Comparison of ENCODE assay signal across 2 cellular contexts in genomic region chr7:5574770-5575269, GRCh38.
TF ChIP-seq lines count a peak whose summit lies in the region.

No MANE protein-coding gene starts in this region.

TF ChIP-seq in endothelial cell of umbilical vein, 7 proteins besides CTCF, POLR2A, EP300 and RAD21:
- peak; percentile 44 for TF ChIP-seq POLR2AphosphoS5 (IDR thresholded peaks at IDR 0.05; ENCODE audit: insufficient read depth, low read depth, low read length)
- TF ChIP-seq FOS (IDR thresholded peaks at IDR 0.05; ENCODE audit: borderline replicate concordance, insufficient read depth, low read length), result no peak
- TF ChIP-seq, protein P1, sequence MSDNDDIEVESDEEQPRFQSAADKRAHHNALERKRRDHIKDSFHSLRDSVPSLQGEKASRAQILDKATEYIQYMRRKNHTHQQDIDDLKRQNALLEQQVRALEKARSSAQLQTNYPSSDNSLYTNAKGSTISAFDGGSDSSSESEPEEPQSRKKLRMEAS (IDR thresholded peaks at IDR 0.05; ENCODE audit: insufficient read depth, insufficient read length), result no peak
- TF ChIP-seq MYC (IDR thresholded peaks at IDR 0.05; ENCODE audit: low read depth, low read length), result no peak
- peak; percentile 29 for TF ChIP-seq GATA2 (IDR thresholded peaks at IDR 0.05; ENCODE audit: insufficient read depth, insufficient read length, low read depth, low read length)
- TF ChIP-seq EZH2 (IDR thresholded peaks at IDR 0.05; ENCODE audit: borderline replicate concordance, low read depth, low read length, severe bottlenecking), result no peak
- TF ChIP-seq JUN (IDR thresholded peaks at IDR 0.05; ENCODE audit: borderline replicate concordance, insufficient read depth, insufficient read length, low read depth), result no peak

TF ChIP-seq in HepG2, 621 proteins besides CTCF, POLR2A, EP300 and RAD21:
- TF ChIP-seq HNRNPK (IDR thresholded peaks at IDR 0.05; ENCODE audit: low read depth, low read length, poor library complexity, severe bottlenecking), result peak; percentile 34
- no peak for TF ChIP-seq NKX3-1 (CRISPR knock-in tag; IDR thresholded peaks at IDR 0.05)
